32 cellular contexts compared by ENCODE assay signal in genomic region chr9:123493627-123494026, GRCh38.
"Had no signal": no experiment of that assay in that cellular context is flagged by ENCODE, and none has a peak within 500 bp of the region (broad histone marks: within the 10 kb centered on the region; RNA-seq: fewer than 3 reads in every experiment).

No MANE protein-coding gene starts in this region.

- FAIRE-seq: astrocyte, TTC549 had no signal

- H3K27ac Mint-ChIP-seq: activated CD4-positive, alpha-beta memory T cell treated with anti-CD3 and anti-CD28 coated beads for 36 hours; activated naive CD4-positive, alpha-beta T cell treated with anti-CD3 and anti-CD28 coated beads for 36 hours; activated naive CD4-positive, alpha-beta T cell treated with anti-CD3 and anti-CD28 coated beads, Interleukin-2, amount 50 U/mL, for 72 hours; activated T-helper 1 cell treated with anti-CD3 and anti-CD28 coated beads, Interleukin-12 subunit alpha, Interleukin-12 subunit beta, Interleukin-2, Interleukin-4 antibody, amounts not matched to agents 30 ng/mL and 10 ng/mL and 1 ng/mL, durations not matched to agents 14 hours and 24 hours and 36 hours; T-helper 1 cell treated with Interleukin-12 subunit alpha and Interleukin-12 subunit beta and Interleukin-4 antibody, amounts not matched to agents 30 μg/mL and 1 μg/mL, for 36 hours; T-helper 2 cell treated with Interferon-gamma antibody and Interleukin-4, amounts not matched to agents 5 μg/mL and 100 μg/mL, for 36 hours had no signal

- H3K9me3 ChIP-seq: adrenal gland, body of pancreas, breast epithelium, SJCRH30 had no signal

- H3K36me3 ChIP-seq: adrenal gland, breast epithelium, SJCRH30 had no signal

- ATAC-seq: activated naive CD4-positive, alpha-beta T cell treated with anti-CD3 and anti-CD28 coated beads, Interleukin-2, amount 50 U/mL, for 72 hours; activated T-cell treated with anti-CD3 and anti-CD28 coated beads, Interleukin-2, amount 50 U/mL, for 4 hours; body of pancreas; Panc1 had no signal

- H3K4me3 Mint-ChIP-seq: activated CD4-positive, alpha-beta memory T cell treated with anti-CD3 and anti-CD28 coated beads for 36 hours; activated naive CD4-positive, alpha-beta T cell treated with anti-CD3 and anti-CD28 coated beads for 36 hours; activated T-cell treated with anti-CD3 and anti-CD28 coated beads, Interleukin-2, amount 50 U/mL, for 4 hours; activated T-helper 1 cell treated with anti-CD3 and anti-CD28 coated beads, Interleukin-12 subunit alpha, Interleukin-12 subunit beta, Interleukin-2, Interleukin-4 antibody, amounts not matched to agents 30 ng/mL and 10 ng/mL and 1 ng/mL, durations not matched to agents 14 hours and 24 hours and 36 hours; T-helper 1 cell treated with Interleukin-12 subunit alpha and Interleukin-12 subunit beta and Interleukin-4 antibody, amounts not matched to agents 30 μg/mL and 1 μg/mL, for 36 hours; T-helper 2 cell treated with Interferon-gamma antibody and Interleukin-4, amounts not matched to agents 5 μg/mL and 100 μg/mL, for 36 hours had no signal

- H3K27me3 ChIP-seq: adrenal gland, body of pancreas, breast epithelium, SJCRH30 had no signal

- DNase-seq: activated CD4-positive, alpha-beta memory T cell treated with anti-CD3 and anti-CD28 coated beads for 36 hours; activated CD4-positive, alpha-beta T cell treated with anti-CD3 and anti-CD28 coated beads for 4 hours; activated CD4-positive, alpha-beta T cell treated with anti-CD3 and anti-CD28 coated beads, Interleukin-2, amount 50 U/mL, for 1 hour; activated CD4-positive, CD25-positive, alpha-beta regulatory T cell treated with anti-CD3 and anti-CD28 coated beads, Interleukin-2, amount 50 U/mL, for 72 hours; activated CD8-positive, alpha-beta memory T cell treated with anti-CD3 and anti-CD28 coated beads, Interleukin-2, amount 50 U/mL, for 4 hours; activated gamma-delta T cell treated with Interleukin-2 at 50 U/mL for 16 hours; activated naive CD4-positive, alpha-beta T cell treated with anti-CD3 and anti-CD28 coated beads for 36 hours; activated T-cell treated with anti-CD3 and anti-CD28 coated beads for 4 hours; activated T-cell treated with anti-CD3 and anti-CD28 coated beads, Interleukin-2, amount 50 U/mL, for 4 hours; adrenal gland; body of pancreas; MM.1S; MV-4-11; NCI-H1092; NCI-H1436 treated with DMSO at 0.1 percent for 48 hours; NCI-H1694 treated with DMSO at 0.1 percent for 48 hours; NCI-H2029; NCI-H446; NCI-H524; NCI-H69; SHP77; SJCRH30 had no signal

- H3K27ac ChIP-seq: adrenal gland, body of pancreas, breast epithelium, KMS-11, SJCRH30, SK-N-MC had no signal

- H3K4me1 ChIP-seq: adrenal gland, body of pancreas, breast epithelium, SJCRH30 had no signal

- H3K9ac ChIP-seq: KMS-11 had no signal

- H3K9me3 Mint-ChIP-seq: activated CD4-positive, alpha-beta memory T cell treated with anti-CD3 and anti-CD28 coated beads for 36 hours; activated naive CD4-positive, alpha-beta T cell treated with anti-CD3 and anti-CD28 coated beads for 36 hours; activated naive CD4-positive, alpha-beta T cell treated with anti-CD3 and anti-CD28 coated beads, Interleukin-2, amount 50 U/mL, for 72 hours; activated T-cell treated with anti-CD3 and anti-CD28 coated beads, Interleukin-2, amount 50 U/mL, for 4 hours; activated T-helper 1 cell treated with anti-CD3 and anti-CD28 coated beads, Interleukin-12 subunit alpha, Interleukin-12 subunit beta, Interleukin-2, Interleukin-4 antibody, amounts not matched to agents 30 ng/mL and 10 ng/mL and 1 ng/mL, durations not matched to agents 14 hours and 24 hours and 36 hours; T-helper 1 cell treated with Interleukin-12 subunit alpha and Interleukin-12 subunit beta and Interleukin-4 antibody, amounts not matched to agents 30 μg/mL and 1 μg/mL, for 36 hours; T-helper 2 cell treated with Interferon-gamma antibody and Interleukin-4, amounts not matched to agents 5 μg/mL and 100 μg/mL, for 36 hours had no signal

- H3K27me3 Mint-ChIP-seq: activated CD4-positive, alpha-beta memory T cell treated with anti-CD3 and anti-CD28 coated beads for 36 hours had no signal

- H3K4me2 ChIP-seq: KMS-11 had no signal

- H3K36me3 Mint-ChIP-seq: activated CD4-positive, alpha-beta memory T cell treated with anti-CD3 and anti-CD28 coated beads for 36 hours; activated naive CD4-positive, alpha-beta T cell treated with anti-CD3 and anti-CD28 coated beads, Interleukin-2, amount 50 U/mL, for 72 hours had no signal

- H3K4me3 ChIP-seq: adrenal gland, body of pancreas, breast epithelium, SJCRH30, SK-N-MC had no signal
